ENCODE assay signal across 17 cellular contexts in the genomic region with DNA sequence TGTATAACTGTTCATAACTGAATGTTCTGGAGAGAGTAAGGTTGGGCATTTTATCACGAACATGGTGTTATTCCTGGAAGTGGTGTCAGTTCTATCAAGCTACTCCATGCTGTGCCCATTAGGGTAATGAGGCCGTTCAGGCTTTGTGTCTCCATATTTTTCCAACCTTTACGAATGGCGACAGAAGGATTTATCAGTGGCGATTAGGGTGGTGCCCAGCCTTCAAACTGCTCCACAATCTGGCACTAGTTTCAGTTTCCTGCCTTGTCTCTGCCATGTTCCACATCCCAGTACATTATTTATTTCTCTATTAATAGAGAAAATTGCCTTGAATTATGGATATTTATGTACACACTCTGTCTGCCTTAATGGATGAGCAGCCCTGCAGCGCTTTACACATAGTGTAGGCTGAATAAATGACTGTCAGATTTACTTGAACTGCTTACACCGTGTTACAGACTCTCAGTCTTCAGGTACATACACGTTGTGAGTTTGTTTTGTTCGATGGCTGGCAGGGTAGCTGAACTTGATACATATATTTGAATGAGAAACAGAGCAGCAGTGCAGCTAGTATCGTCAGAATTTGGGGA. TPM values are rescaled to one million over a fixed set of nuclear protein-coding genes. Genes with fewer than 3 reads are reported as not detected.
"Had no signal": no experiment of that assay in that cellular context is flagged by ENCODE, and none has a peak within 500 bp of the region (broad histone marks: within the 10 kb centered on the region; RNA-seq: fewer than 3 reads in every experiment).

No MANE protein-coding gene starts in this region.

- H3K9me3 Mint-ChIP-seq: activated naive CD8-positive, alpha-beta T cell treated with anti-CD3 and anti-CD28 coated beads for 36 hours; natural killer cell treated with Interleukin-12 subunit alpha and Interleukin-12 subunit beta and Interleukin-15 and Interleukin-18, amount 100 ng/mL, for 72 hours; T-helper 2 cell treated with Interferon-gamma antibody and Interleukin-4, amounts not matched to agents 5 μg/mL and 100 μg/mL, for 36 hours had no signal

- H3K36me3 ChIP-seq: esophagus muscularis mucosa, left ventricle myocardium inferior, pancreas, upper lobe of right lung had no signal

- H3K27me3 ChIP-seq: esophagus muscularis mucosa, pancreas, upper lobe of right lung had no signal

- H3K4me3 Mint-ChIP-seq: activated naive CD8-positive, alpha-beta T cell treated with anti-CD3 and anti-CD28 coated beads for 36 hours; memory B cell; natural killer cell treated with Interleukin-12 subunit alpha and Interleukin-12 subunit beta and Interleukin-15 and Interleukin-18, amount 100 ng/mL, for 72 hours; stimulated activated naive CD8-positive, alpha-beta T cell treated with anti-CD3 and anti-CD28 coated beads, Interleukin-15, Interleukin-2, amounts not matched to agents 100 ng/mL and 50 ng/mL, for 24 hours; T-helper 2 cell treated with Interferon-gamma antibody and Interleukin-4, amounts not matched to agents 5 μg/mL and 100 μg/mL, for 36 hours had no signal

- H3K4me1 Mint-ChIP-seq: activated naive CD8-positive, alpha-beta T cell treated with anti-CD3 and anti-CD28 coated beads for 36 hours; memory B cell had no signal

- H3K4me1 ChIP-seq: esophagus muscularis mucosa, left ventricle myocardium inferior, pancreas, upper lobe of right lung had no signal

- H3K27ac Mint-ChIP-seq: activated naive CD8-positive, alpha-beta T cell treated with anti-CD3 and anti-CD28 coated beads for 36 hours; memory B cell; natural killer cell treated with Interleukin-12 subunit alpha and Interleukin-12 subunit beta and Interleukin-15 and Interleukin-18, amount 100 ng/mL, for 72 hours; stimulated activated naive CD8-positive, alpha-beta T cell treated with anti-CD3 and anti-CD28 coated beads, Interleukin-15, Interleukin-2, amounts not matched to agents 100 ng/mL and 50 ng/mL, for 24 hours; T-helper 2 cell treated with Interferon-gamma antibody and Interleukin-4, amounts not matched to agents 5 μg/mL and 100 μg/mL, for 36 hours had no signal

- H3K36me3 Mint-ChIP-seq: activated naive CD8-positive, alpha-beta T cell treated with anti-CD3 and anti-CD28 coated beads for 36 hours; memory B cell; natural killer cell treated with Interleukin-12 subunit alpha and Interleukin-12 subunit beta and Interleukin-15 and Interleukin-18, amount 100 ng/mL, for 72 hours had no signal

- H3K27ac ChIP-seq: esophagus muscularis mucosa, left ventricle myocardium inferior, pancreas, upper lobe of right lung had no signal

- H3K27me3 Mint-ChIP-seq: stimulated activated naive CD8-positive, alpha-beta T cell treated with anti-CD3 and anti-CD28 coated beads, Interleukin-15, Interleukin-2, amounts not matched to agents 100 ng/mL and 50 ng/mL, for 24 hours had no signal

- DNase-seq: activated CD4-positive, alpha-beta T cell treated with anti-CD3 and anti-CD28 coated beads for 1 hour; activated CD4-positive, alpha-beta T cell treated with anti-CD3 and anti-CD28 coated beads, Interleukin-2, amount 50 U/mL, for 48 hours; activated gamma-delta T cell treated with Interleukin-2 at 50 U/mL for 16 hours; activated naive CD8-positive, alpha-beta T cell treated with anti-CD3 and anti-CD28 coated beads for 36 hours; activated T-cell treated with anti-CD3 and anti-CD28 coated beads, Interleukin-2, amount 50 U/mL, for 48 hours; anterior cingulate cortex; foreskin fibroblast; left ventricle myocardium inferior; pancreas; stimulated activated CD4-positive, alpha-beta T cell treated with anti-CD3 and anti-CD28 coated beads, Interleukin-4, amount 100 ng/mL, for 24 hours; upper lobe of right lung had no signal

- H3K4me3 ChIP-seq: esophagus muscularis mucosa, left ventricle myocardium inferior, pancreas, upper lobe of right lung had no signal

- H3K9me3 ChIP-seq: esophagus muscularis mucosa, left ventricle myocardium inferior, pancreas, upper lobe of right lung had no signal

RNA-seq across cellular contexts. Expression of a gene that starts 23.8 kb away (rescaled TPM):
- total RNA-seq: activated naive CD8-positive, alpha-beta T cell treated with anti-CD3 and anti-CD28 coated beads for 36 hours; bronchial epithelial cell; esophagus muscularis mucosa; natural killer cell treated with Interleukin-12 subunit alpha and Interleukin-12 subunit beta and Interleukin-15 and Interleukin-18, amount 100 ng/mL, for 72 hours; pancreas; upper lobe of right lung had no signal
- polyA plus RNA-seq: pancreas had no signal
